Comparison of ENCODE assay signal across 1 cellular context in genomic region chr6:157539421-157539822, GRCh38.
TF ChIP-seq lines count a peak whose summit lies in the region.

No MANE protein-coding gene starts in this region.

TF ChIP-seq in HepG2, 621 proteins besides CTCF, POLR2A, EP300 and RAD21 (continued from another document):
- TF ChIP-seq, protein P1, sequence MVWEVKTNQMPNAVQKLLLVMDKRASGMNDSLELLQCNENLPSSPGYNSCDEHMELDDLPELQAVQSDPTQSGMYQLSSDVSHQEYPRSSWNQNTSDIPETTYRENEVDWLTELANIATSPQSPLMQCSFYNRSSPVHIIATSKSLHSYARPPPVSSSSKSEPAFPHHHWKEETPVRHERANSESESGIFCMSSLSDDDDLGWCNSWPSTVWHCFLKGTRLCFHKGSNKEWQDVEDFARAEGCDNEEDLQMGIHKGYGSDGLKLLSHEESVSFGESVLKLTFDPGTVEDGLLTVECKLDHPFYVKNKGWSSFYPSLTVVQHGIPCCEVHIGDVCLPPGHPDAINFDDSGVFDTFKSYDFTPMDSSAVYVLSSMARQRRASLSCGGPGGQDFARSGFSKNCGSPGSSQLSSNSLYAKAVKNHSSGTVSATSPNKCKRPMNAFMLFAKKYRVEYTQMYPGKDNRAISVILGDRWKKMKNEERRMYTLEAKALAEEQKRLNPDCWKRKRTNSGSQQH (CRISPR knock-in tag; IDR thresholded peaks at IDR 0.05; ENCODE audit: low read depth) = 0 out of 2 replicates have a peak, but pooled peaks have one; percentile 17
- TF ChIP-seq ZNF652 (CRISPR knock-in tag; IDR thresholded peaks at IDR 0.05; ENCODE audit: borderline replicate concordance, low read depth) (peak; percentile 27; the same call in 1 of the 2 replicates), ZNF441 (CRISPR knock-in tag; IDR thresholded peaks at IDR 0.05; ENCODE audit: borderline replicate concordance) (peak; percentile 10), ZNF501 (CRISPR knock-in tag; IDR thresholded peaks at IDR 0.05) (0 out of 2 replicates have a peak, but pooled peaks have one; percentile 40), RBM22 (optimal IDR thresholded peaks at IDR 0.05; ENCODE audit: low read length) (peak; percentile 53), CCAR2 (optimal IDR thresholded peaks at IDR 0.05; ENCODE audit: low read depth, low read length) (no peak), ADNP (CRISPR knock-in tag; IDR thresholded peaks at IDR 0.05) (0 out of 2 replicates have a peak, but pooled peaks have one; percentile 3), ZNF879 (CRISPR knock-in tag; IDR thresholded peaks at IDR 0.05) (no peak), ZNF816 (CRISPR knock-in tag; IDR thresholded peaks at IDR 0.05; ENCODE audit: borderline replicate concordance) (0 out of 2 replicates have a peak, but pooled peaks have one; percentile 56), ZFP82 (CRISPR knock-in tag; IDR thresholded peaks at IDR 0.05; ENCODE audit: borderline replicate concordance) (peak; percentile 66; the same call in 1 of the 2 replicates)
- TF ChIP-seq, protein P2, sequence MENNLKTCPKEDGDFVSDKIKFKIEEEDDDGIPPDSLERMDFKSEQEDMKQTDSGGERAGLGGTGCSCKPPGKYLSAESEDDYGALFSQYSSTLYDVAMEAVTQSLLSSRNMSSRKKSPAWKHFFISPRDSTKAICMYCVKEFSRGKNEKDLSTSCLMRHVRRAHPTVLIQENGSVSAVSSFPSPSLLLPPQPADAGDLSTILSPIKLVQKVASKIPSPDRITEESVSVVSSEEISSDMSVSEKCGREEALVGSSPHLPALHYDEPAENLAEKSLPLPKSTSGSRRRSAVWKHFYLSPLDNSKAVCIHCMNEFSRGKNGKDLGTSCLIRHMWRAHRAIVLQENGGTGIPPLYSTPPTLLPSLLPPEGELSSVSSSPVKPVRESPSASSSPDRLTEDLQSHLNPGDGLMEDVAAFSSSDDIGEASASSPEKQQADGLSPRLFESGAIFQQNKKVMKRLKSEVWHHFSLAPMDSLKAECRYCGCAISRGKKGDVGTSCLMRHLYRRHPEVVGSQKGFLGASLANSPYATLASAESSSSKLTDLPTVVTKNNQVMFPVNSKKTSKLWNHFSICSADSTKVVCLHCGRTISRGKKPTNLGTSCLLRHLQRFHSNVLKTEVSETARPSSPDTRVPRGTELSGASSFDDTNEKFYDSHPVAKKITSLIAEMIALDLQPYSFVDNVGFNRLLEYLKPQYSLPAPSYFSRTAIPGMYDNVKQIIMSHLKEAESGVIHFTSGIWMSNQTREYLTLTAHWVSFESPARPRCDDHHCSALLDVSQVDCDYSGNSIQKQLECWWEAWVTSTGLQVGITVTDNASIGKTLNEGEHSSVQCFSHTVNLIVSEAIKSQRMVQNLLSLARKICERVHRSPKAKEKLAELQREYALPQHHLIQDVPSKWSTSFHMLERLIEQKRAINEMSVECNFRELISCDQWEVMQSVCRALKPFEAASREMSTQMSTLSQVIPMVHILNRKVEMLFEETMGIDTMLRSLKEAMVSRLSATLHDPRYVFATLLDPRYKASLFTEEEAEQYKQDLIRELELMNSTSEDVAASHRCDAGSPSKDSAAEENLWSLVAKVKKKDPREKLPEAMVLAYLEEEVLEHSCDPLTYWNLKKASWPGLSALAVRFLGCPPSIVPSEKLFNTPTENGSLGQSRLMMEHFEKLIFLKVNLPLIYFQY (CRISPR knock-in tag; IDR thresholded peaks at IDR 0.05; ENCODE audit: borderline replicate concordance) = no peak
TF ChIP-seq in HepG2: peak in this region for 11.
